In the genomic region with DNA sequence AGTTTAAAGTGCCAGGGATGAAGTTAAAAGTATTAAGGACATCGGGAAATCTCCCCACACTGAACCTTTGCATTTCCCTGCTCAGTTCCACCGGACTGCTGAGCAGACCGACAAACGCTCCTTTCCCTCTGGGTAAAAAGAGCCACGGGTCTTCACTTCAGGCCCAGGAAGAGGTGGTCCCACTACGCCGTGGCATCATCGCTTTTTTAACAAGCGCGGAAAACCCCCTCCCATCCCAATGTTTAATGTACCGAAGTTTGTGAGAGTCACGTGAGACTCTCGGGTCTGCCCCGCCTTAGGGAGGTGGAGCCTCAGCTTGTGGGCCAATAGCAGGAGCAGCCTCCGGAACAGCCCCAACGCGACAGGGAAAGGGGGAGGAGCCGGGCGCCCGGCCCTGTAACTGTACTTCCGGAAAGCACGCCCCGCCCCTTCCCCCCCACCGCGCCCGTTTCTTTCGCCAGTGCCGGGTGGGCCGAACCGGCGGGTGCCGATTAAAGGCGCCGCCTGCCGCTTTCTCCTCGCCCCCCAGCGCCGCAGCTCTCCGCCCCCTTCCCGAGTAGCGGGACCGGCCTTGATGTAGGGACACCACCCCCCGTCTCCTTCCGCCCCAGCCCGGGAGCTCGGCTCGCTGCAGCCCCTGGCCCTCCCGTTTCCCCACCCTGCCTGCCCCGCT, we compare ENCODE assay signal across 8 cellular contexts. TPM values are rescaled to one million over a fixed set of nuclear protein-coding genes. Genes with fewer than 3 reads are reported as not detected.
A peak's percentile ranks its signal among the peaks of the same experiment; 100 is the strongest.
DNase-seq lines count a peak whose midpoint lies in the region; ATAC-seq and TF ChIP-seq lines count a peak whose summit lies in the region.

No MANE protein-coding gene starts in this region.

- BruUV-seq in A673 (replicated peaks; lab: Mats Ljungman, UMichigan) (no TSS peak), mammary epithelial cell (replicated peaks; lab: Mats Ljungman, UMichigan) (no TSS peak)

- peak overlapping the region; percentile 88 for H3K27ac ChIP-seq in A673 (ENCODE audit: low read depth, low read length, poor library complexity, severe bottlenecking)
- peak overlapping the region; percentile 95 for H3K27ac ChIP-seq in WERI-Rb-1
- H3K27ac ChIP-seq in mammary epithelial cell (ENCODE audit: insufficient read depth, low read depth, low read length), result peak overlapping the region; percentile 71
- peak overlapping the region; percentile 63 for H3K27ac ChIP-seq in iPS-20b (ENCODE audit: low read length)
- H3K27ac ChIP-seq in skeletal muscle tissue (ENCODE audit: low read depth, low read length), result peak overlapping the region; percentile 98

- H3K9ac ChIP-seq in mammary epithelial cell (ENCODE audit: insufficient read depth, low read length) (peak overlapping the region; percentile 48), iPS-20b (ENCODE audit: low read depth, low read length) (peak overlapping the region; percentile 86; the same call in 1 of the 2 replicates), skeletal muscle tissue (ENCODE audit: low read depth in 1 of 3, low read length in 3 of 3) (peak overlapping the region; percentile 89 to 94 (median 93))

- no peaks in the 10 kb centered on the region for H3K27me3 ChIP-seq in A673 (replicated peaks; ENCODE audit: insufficient read depth, low read depth, low read length, poor library complexity)
- H3K27me3 ChIP-seq in WERI-Rb-1 (ENCODE audit: insufficient read depth, low read depth, severe bottlenecking), result no peaks in the 10 kb centered on the region
- H3K27me3 ChIP-seq in mammary epithelial cell (ENCODE audit: insufficient read depth, low read length), result no peaks in the 10 kb centered on the region
- no peaks in the 10 kb centered on the region; the same call in 1 of the 2 replicates for H3K27me3 ChIP-seq in iPS-20b (ENCODE audit: insufficient read depth, low read length)
- no peaks in the 10 kb centered on the region for H3K27me3 ChIP-seq in skeletal muscle tissue (ENCODE audit: control insufficient read depth in 3 of 3, insufficient read depth in 3 of 3, low read length in 3 of 3)

- peaks cover 8% of the 10 kb centered on the region for H3K4me1 ChIP-seq in A673 (ENCODE audit: insufficient read depth, low read length, poor library complexity, severe bottlenecking)
- H3K4me1 ChIP-seq in mammary epithelial cell (ENCODE audit: insufficient read depth, low read length), result peaks cover 7% of the 10 kb centered on the region
- H3K4me1 ChIP-seq in iPS-20b (ENCODE audit: insufficient read depth, low read length), result peaks cover 12% of the 10 kb centered on the region; the same call in 1 of the 2 replicates
- H3K4me1 ChIP-seq in skeletal muscle tissue (ENCODE audit: control insufficient read depth in 3 of 3, insufficient read depth in 3 of 3, low read length in 3 of 3), result peaks cover 10 to 25% (median 19%) of the 10 kb centered on the region in 3 donors

- H3K9me3 ChIP-seq in A673 (ENCODE audit: low read depth, low read length, poor library complexity, severe bottlenecking), result no peaks in the 10 kb centered on the region
- H3K9me3 ChIP-seq in WERI-Rb-1 (ENCODE audit: severe bottlenecking), result no peaks in the 10 kb centered on the region
- H3K9me3 ChIP-seq in mammary epithelial cell (replicated peaks; ENCODE audit: insufficient read depth, low read length), result no peaks in the 10 kb centered on the region
- H3K9me3 ChIP-seq in iPS-20b (ENCODE audit: insufficient read depth, low read depth, low read length), result no peaks in the 10 kb centered on the region
- no peaks in the 10 kb centered on the region for H3K9me3 ChIP-seq in skeletal muscle tissue (ENCODE audit: control insufficient read depth in 3 of 3, low read length in 3 of 3)

- in situ Hi-C loops in mammary epithelial cell (cut with MboI; ENCODE audit: low sequenced_read_pairs in 2 of 2), result no loop called here

- peak overlapping the region; percentile 86 for H2AFZ ChIP-seq in mammary epithelial cell (ENCODE audit: low read depth, low read length)

- POLR2A ChIA-PET in A673 (lab: Charles Lee; ENCODE audit: low non-redundant PET), result no interaction called here

- dilution Hi-C loops in mammary epithelial cell (cut with HindIII; ENCODE audit: low sequenced_read_pairs), result no loop called here

- H3K4me3 ChIP-seq in A673 (ENCODE audit: low read depth, low read length, poor library complexity, severe bottlenecking) (peak overlapping the region; percentile 96), WERI-Rb-1 (ENCODE audit: low read depth, low read length) (peak overlapping the region; percentile 85), mammary epithelial cell (replicated peaks in 1 of 3; ENCODE audit: insufficient read depth in 1 of 3, low read depth in 2 of 3, low read length in 3 of 3) (peak overlapping the region; percentile 64 to 93 (median 86)), iPS-20b (ENCODE audit: low read length) (peak overlapping the region; percentile 83), skeletal muscle tissue (ENCODE audit: low read length in 3 of 3) (peak overlapping the region; percentile 81 to 97 (median 96))

- no peaks in the 10 kb centered on the region for H4K20me1 ChIP-seq in mammary epithelial cell (ENCODE audit: insufficient read depth, low read length)

- H3K79me2 ChIP-seq in mammary epithelial cell (ENCODE audit: insufficient read depth, low read length), result peaks cover 28% of the 10 kb centered on the region

- ATAC-seq in GM18868 (IDR thresholded peaks at IDR 0.05; ENCODE audit: unreplicated experiment) (peak; percentile 54), HG03103 (IDR thresholded peaks at IDR 0.05; ENCODE audit: low read depth, unreplicated experiment) (peak; percentile 49)

- TF ChIP-seq CTCF in A673 (conservative IDR thresholded peaks at IDR 0.05; ENCODE audit: low read depth, low read length) (no peak), WERI-Rb-1 (IDR thresholded peaks at IDR 0.05; ENCODE audit: low read depth, low read length) (no peak), mammary epithelial cell (conservative IDR thresholded peaks at IDR 0.05 in 1 of 2, IDR thresholded peaks at IDR 0.05 in 1 of 2; ENCODE audit: extremely low read depth in 1 of 2, insufficient read depth in 1 of 2, low read depth in 1 of 2, low read length in 2 of 2) (no peak)

- intact Hi-C loops in A673 (cut with micrococcal nuclease; ENCODE audit: unreplicated experiment), result loop anchor here (10.0 kb wide), 1 partner anchor 247 kb away; the partner anchor contains the start of gene NFKB2
- intact Hi-C loops in mammary epithelial cell (cut with micrococcal nuclease), result loop anchor here (1.0 to 2.0 kb wide), 2 partner anchors 37 to 46 kb away; no protein-coding TSS in a partner anchor

- peak; percentile 98 for DNase-seq in A673 (ENCODE audit: low spot score)
- peak; percentile 57 for DNase-seq in NCI-H2196 treated with DMSO at 0.1 percent for 48 hours (lab: John Stamatoyannopoulos, UW; ENCODE audit: unreplicated experiment)
- peak; percentile 99 for DNase-seq in WERI-Rb-1
- peak; percentile 93 for DNase-seq in mammary epithelial cell

- CTCF ChIA-PET in A673 (lab: Charles Lee) (interaction anchor here (0.6 kb wide), 1 partner anchor 23 kb away, joined by 4 read pairs; no protein-coding TSS in a partner anchor), mammary epithelial cell (lab: Charles Lee; ENCODE audit: low non-redundant PET) (interaction anchor here (0.6 to 0.7 kb wide), 2 partner anchors 36 to 40 kb away, joined by 3 to 8 read pairs; no protein-coding TSS in a partner anchor)

- peak overlapping the region; percentile 93 for H3K4me2 ChIP-seq in mammary epithelial cell (ENCODE audit: insufficient read depth, low read depth, low read length)

- 2% methylated on average over 8 of the region's 49 CpGs for WGBS in mammary epithelial cell (ENCODE audit: low coverage, missing lambda C conversion rate)

- no peaks in the 10 kb centered on the region for H3K36me3 ChIP-seq in A673 (ENCODE audit: insufficient read depth, low read length, poor library complexity, severe bottlenecking)
- H3K36me3 ChIP-seq in WERI-Rb-1, result peaks cover 4% of the 10 kb centered on the region
- H3K36me3 ChIP-seq in mammary epithelial cell (ENCODE audit: insufficient read depth, low read length), result no peaks in the 10 kb centered on the region
- no peaks in the 10 kb centered on the region for H3K36me3 ChIP-seq in iPS-20b (ENCODE audit: insufficient read depth, low read depth, low read length)
- peaks cover 0 to 2% (median 0%) of the 10 kb centered on the region in 3 donors for H3K36me3 ChIP-seq in skeletal muscle tissue (ENCODE audit: control insufficient read depth in 3 of 3, insufficient read depth in 3 of 3, low read length in 3 of 3)

RNA-seq across cellular contexts. Expression of gene TRIM8, which starts 2.3 kb away (rescaled TPM):
- total RNA-seq in A673 (2021) (29.4 and 32.0 TPM in 2 replicates), mammary epithelial cell (10 to 100 TPM; 36.8 to 87.0 TPM), skeletal muscle tissue (44.4 TPM)
- 61.1 TPM for polyA plus RNA-seq in mammary epithelial cell
- 82.4 TPM for polyA minus RNA-seq in mammary epithelial cell

Comparison
In these comparisons a context has a peak if more than half of its experiments do, and no peak if none do; other contexts are left out.
1. Peak in every context shown above with its lines: DNase-seq, ATAC-seq, H3K4me3 ChIP-seq and H3K27ac ChIP-seq.